Comparison of ENCODE assay signal across 35 cellular contexts in the genomic region with DNA sequence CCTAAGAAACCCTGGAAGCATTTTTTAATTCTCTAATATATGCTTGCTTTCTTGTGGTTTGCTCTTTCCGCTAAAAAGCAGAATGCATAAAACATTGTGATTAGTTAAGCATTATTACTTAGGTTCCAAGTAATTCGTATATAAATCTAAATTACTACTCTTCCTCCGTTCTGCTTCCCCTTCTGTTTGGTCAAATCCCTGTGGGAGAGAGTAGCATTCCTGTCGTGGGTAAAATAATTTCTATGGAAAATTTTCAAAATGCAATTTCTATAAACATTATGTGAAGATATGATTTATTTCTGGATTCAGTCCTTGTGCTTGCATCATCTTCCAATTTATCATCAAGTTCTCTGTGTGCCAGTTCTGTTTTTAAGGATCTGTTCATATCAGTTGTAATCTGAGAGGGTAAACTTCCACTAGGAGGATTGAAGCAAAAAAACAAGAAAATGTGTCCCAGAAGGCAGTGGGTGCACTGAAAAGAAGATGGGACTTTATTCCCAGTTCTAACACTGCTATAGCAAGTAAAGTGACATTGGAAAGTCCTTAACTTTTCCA. TPM values are rescaled to one million over a fixed set of nuclear protein-coding genes. Genes with fewer than 3 reads are reported as not detected.
DNase-seq lines count a peak whose midpoint lies in the region; ATAC-seq and TF ChIP-seq lines count a peak whose summit lies in the region.
"Had no signal": no experiment of that assay in that cellular context is flagged by ENCODE, and none has a peak within 500 bp of the region (broad histone marks: within the 10 kb centered on the region; RNA-seq: fewer than 3 reads in every experiment).

No MANE protein-coding gene starts in this region.

- H4K91ac ChIP-seq in IMR-90 (ENCODE audit: insufficient read depth, low read depth, low read length) (no peak overlapping the region), mesenchymal stem cell (ENCODE audit: low read length) (no peak overlapping the region)

- H3K9me1 ChIP-seq in IMR-90 (ENCODE audit: insufficient read depth, low read length): no peaks in the 10 kb centered on the region

- H4K8ac ChIP-seq in IMR-90 (ENCODE audit: low read depth in 2 of 2, low read length in 2 of 2) (no peak overlapping the region), mesenchymal stem cell (ENCODE audit: low read length) (no peak overlapping the region)

- CTCF ChIA-PET in IMR-90 (lab: Yijun Ruan, JAX): no interaction called here

- H3K36me3 ChIP-seq in IMR-90 (ENCODE audit: control insufficient read depth, insufficient read depth, low read length): 0 out of 2 replicates have a peak, but pooled peaks cover 2% of the 10 kb centered on the region
- peaks cover 0 to 4% (median 0%) of the 10 kb centered on the region in 3 donors for H3K36me3 ChIP-seq in esophagus squamous epithelium
- peaks cover 0 to 8% of the 10 kb centered on the region in 2 experiments for H3K36me3 ChIP-seq in mesenchymal stem cell (ENCODE audit: control insufficient read depth in 1 of 2, insufficient read depth in 2 of 2, low read depth in 1 of 2, low read length in 2 of 2)
- H3K36me3 ChIP-seq: lower lobe of right lung, ovary had no signal

- H2BK20ac ChIP-seq in IMR-90 (ENCODE audit: low read depth, low read length): no peak overlapping the region

- H3K9me3 ChIP-seq in IMR-90 (ENCODE audit: control insufficient read depth, insufficient read depth, low read length): no peaks in the 10 kb centered on the region
- no peaks in the 10 kb centered on the region for H3K9me3 ChIP-seq in esophagus squamous epithelium
- H3K9me3 ChIP-seq in mesenchymal stem cell (ENCODE audit: control insufficient read depth, low read length): no peaks in the 10 kb centered on the region
- H3K9me3 ChIP-seq: esophagus muscularis mucosa, lower lobe of right lung, ovary had no signal

- H3K4ac ChIP-seq in IMR-90 (ENCODE audit: low read depth, low read length) (no peak overlapping the region), mesenchymal stem cell (ENCODE audit: low read depth in 1 of 2, low read length in 2 of 2) (no peak overlapping the region)

- POLR2A ChIA-PET in IMR-90 (lab: Charles Lee; ENCODE audit: unreplicated experiment): no interaction called here

- H3K9ac ChIP-seq in IMR-90 (ENCODE audit: low read depth, low read length): no peak overlapping the region
- peak overlapping the region; percentile 69 for H3K9ac ChIP-seq in mesenchymal stem cell (ENCODE audit: low read length)

- no peak overlapping the region for H2AK9ac ChIP-seq in IMR-90 (replicated peaks; ENCODE audit: low read depth, low read length, poor library complexity)

- H3K27me3 ChIP-seq in IMR-90 (ENCODE audit: control insufficient read depth, insufficient read depth, low read length): no peaks in the 10 kb centered on the region
- no peaks in the 10 kb centered on the region for H3K27me3 ChIP-seq in esophagus squamous epithelium
- no peaks in the 10 kb centered on the region for H3K27me3 ChIP-seq in mesenchymal stem cell (ENCODE audit: control insufficient read depth in 1 of 2, insufficient read depth in 1 of 2, low read length in 2 of 2)
- H3K27me3 ChIP-seq: dorsolateral prefrontal cortex, esophagus muscularis mucosa, heart left ventricle, MG63, ovary had no signal

- H2AK5ac ChIP-seq in IMR-90 (ENCODE audit: low read depth, low read length): no peak overlapping the region
- no peak overlapping the region for H2AK5ac ChIP-seq in mesenchymal stem cell (ENCODE audit: low read length, severe bottlenecking)

- no peak overlapping the region for H3K27ac ChIP-seq in IMR-90 (ENCODE audit: insufficient read depth, low read length)
- peak overlapping the region in 3 of 4 donors; percentile 3 to 14 (median 14) for H3K27ac ChIP-seq in esophagus squamous epithelium
- no peak overlapping the region for H3K27ac ChIP-seq in mesenchymal stem cell (ENCODE audit: low read length, poor library complexity, severe bottlenecking)
- H3K27ac ChIP-seq: lower lobe of right lung, ovary had no signal

- no peaks in the 10 kb centered on the region for H3K79me1 ChIP-seq in IMR-90 (ENCODE audit: low read depth in 1 of 2, low read length in 2 of 2)
- H3K79me1 ChIP-seq in mesenchymal stem cell (replicated peaks; ENCODE audit: low read length, poor library complexity, severe bottlenecking): peaks cover 2% of the 10 kb centered on the region

- H4K20me1 ChIP-seq in IMR-90 (ENCODE audit: insufficient read depth, low read length): no peaks in the 10 kb centered on the region

- H3K4me1 ChIP-seq in IMR-90 (ENCODE audit: control insufficient read depth, insufficient read depth, low read length): no peaks in the 10 kb centered on the region
- H3K4me1 ChIP-seq in esophagus squamous epithelium: peaks cover 0 to 7% (median 4%) of the 10 kb centered on the region in 3 donors
- H3K4me1 ChIP-seq in mesenchymal stem cell (ENCODE audit: control insufficient read depth, insufficient read depth, low read depth, low read length): no peaks in the 10 kb centered on the region
- H3K4me1 ChIP-seq: lower lobe of right lung had no signal

- no TSS peak for BruUV-seq in IMR-90 (replicated peaks; lab: Mats Ljungman, UMichigan)

- peak; percentile 57 for ATAC-seq in IMR-90 (ENCODE audit: low read depth)
- ATAC-seq: activated CD4-positive, CD25-positive, alpha-beta regulatory T cell treated with anti-CD3 and anti-CD28 coated beads, Interleukin-2, amount 50 U/mL, for 24 hours; heart left ventricle; lower lobe of right lung; PC-3; stimulated activated naive CD8-positive, alpha-beta T cell treated with anti-CD3 and anti-CD28 coated beads, Interleukin-15, amount 100 ng/mL, for 72 hours had no signal

- dilution Hi-C loops in IMR-90 (cut with HindIII; ENCODE audit: low sequenced_read_pairs, unreplicated experiment): no loop called here

- TF ChIP-seq CTCF in IMR-90 (conservative IDR thresholded peaks at IDR 0.05; ENCODE audit: low read depth, low read length): no peak
- TF ChIP-seq CTCF in esophagus squamous epithelium (IDR thresholded peaks at IDR 0.05): no peak
- TF ChIP-seq CTCF in GM13977 (IDR thresholded peaks at IDR 0.05; ENCODE audit: extremely low read depth, insufficient read depth, missing control alignments): no peak

- TF ChIP-seq RAD21 in IMR-90 (IDR thresholded peaks at IDR 0.05; ENCODE audit: low read length): no peak

- no peak overlapping the region for H2BK12ac ChIP-seq in mesenchymal stem cell (ENCODE audit: low read length in 2 of 2)

- H3K4me2 ChIP-seq in IMR-90 (ENCODE audit: low read depth, low read length): no peak overlapping the region
- no peak overlapping the region for H3K4me2 ChIP-seq in mesenchymal stem cell (ENCODE audit: low read length, poor library complexity, severe bottlenecking)
- H3K4me2 ChIP-seq: smooth muscle cell had no signal

- no peak overlapping the region for H4K5ac ChIP-seq in IMR-90 (ENCODE audit: low read depth, low read length)

- H2BK5ac ChIP-seq in IMR-90 (ENCODE audit: low read depth, low read length, poor library complexity, severe bottlenecking) (no peak overlapping the region), mesenchymal stem cell (ENCODE audit: low read depth, low read length, poor library complexity, severe bottlenecking) (no peak overlapping the region)

- in situ Hi-C loops in IMR-90 (cut with MboI; ENCODE audit: low sequenced_read_pairs): no loop called here
- in situ Hi-C loops in GM13977 (cut with MboI; ENCODE audit: low pct_unique_long_range_greater_than_20kb, low sequenced_read_pairs, unreplicated experiment): no loop called here

- WGBS in IMR-90 (ENCODE audit: extremely low coverage in 2 of 2, insufficient read length in 1 of 2), 2 experiments: no CpG with 5 or more reads among the region's 4 CpGs
- 57 to 79% methylated on average over 4 of the region's 4 CpGs for WGBS in esophagus squamous epithelium, 2 donors
- no CpG with 5 or more reads among the region's 4 CpGs for WGBS in mesenchymal stem cell

- no peak overlapping the region for H2BK120ac ChIP-seq in IMR-90 (ENCODE audit: low read depth, low read length)
- H2BK120ac ChIP-seq in mesenchymal stem cell (ENCODE audit: low read depth, low read length): no peak overlapping the region

- H3K4me3 ChIP-seq in IMR-90 (ENCODE audit: insufficient read depth, low read depth, low read length): no peak overlapping the region
- no peak overlapping the region for H3K4me3 ChIP-seq in esophagus squamous epithelium
- H3K4me3 ChIP-seq in mesenchymal stem cell (ENCODE audit: insufficient read depth in 1 of 2, low read depth in 1 of 2, low read length in 2 of 2): no peak overlapping the region
- H3K4me3 ChIP-seq: dorsolateral prefrontal cortex, esophagus muscularis mucosa, heart left ventricle, lower lobe of right lung, MG63, ovary, smooth muscle cell had no signal

- H3K23ac ChIP-seq in IMR-90 (ENCODE audit: low read depth, low read length) (no peak overlapping the region), mesenchymal stem cell (ENCODE audit: low read length in 2 of 2) (no peak overlapping the region)

- no peak overlapping the region for H3K14ac ChIP-seq in IMR-90 (replicated peaks; ENCODE audit: low read depth, low read length)
- no peak overlapping the region for H3K14ac ChIP-seq in mesenchymal stem cell (ENCODE audit: low read length in 2 of 2)

- H3K18ac ChIP-seq in IMR-90 (ENCODE audit: low read depth, low read length): no peak overlapping the region
- H3K18ac ChIP-seq in mesenchymal stem cell (ENCODE audit: low read depth in 1 of 2, low read length in 2 of 2): no peak overlapping the region

- no peak overlapping the region for H3K56ac ChIP-seq in IMR-90 (ENCODE audit: extremely low read depth, insufficient read depth, low read length)

- DNase-seq in AG08395 (ENCODE audit: low spot score) (peak; percentile 11), IMR-90 (peak; percentile 24), esophagus squamous epithelium (lab: John Stamatoyannopoulos, UW) (no peak), mesenchymal stem cell (no peak), head of caudate nucleus (no peak), GM13977 (ENCODE audit: low spot score) (no peak), NCI-H2171 treated with DMSO at 0.1 percent for 48 hours (lab: John Stamatoyannopoulos, UW) (no peak), islet precursor cell (no peak)
- DNase-seq: activated CD4-positive, alpha-beta T cell treated with anti-CD3 and anti-CD28 coated beads, Interleukin-2, amount 50 U/mL, for 4 hours; activated gamma-delta T cell treated with Interleukin-2 at 50 U/mL for 16 hours; activated T-cell treated with anti-CD3 and anti-CD28 coated beads, Interleukin-2, amount 50 U/mL, for 48 hours; CD8-positive, alpha-beta memory T cell; DMS 273 treated with DMSO at 0.1 percent for 48 hours; dorsolateral prefrontal cortex; H7; heart left ventricle; KG1; kidney glomerular epithelial cell; lower lobe of right lung; MG63; NCI-H1105 treated with DMSO at 0.1 percent for 48 hours; NCI-H187 treated with DMSO at 0.1 percent for 48 hours; NCI-H2171; NCI-H524 treated with DMSO at 0.1 percent for 48 hours; nephron progenitor cell; NK-92 treated with Interleukin-12 subunit alpha and Interleukin-12 subunit beta, amount 100 ng/mL, for 24 hours; ovary; PC-3; retina; stimulated activated CD4-positive, alpha-beta T cell treated with anti-CD3 and anti-CD28 coated beads, Interleukin-1b, Interleukin-23, amount 100 ng/mL, for 48 hours; stimulated activated naive CD8-positive, alpha-beta T cell treated with anti-CD3 and anti-CD28 coated beads, Interleukin-15, amount 100 ng/mL, for 72 hours; T-helper 2 cell had no signal

- H2AFZ ChIP-seq in IMR-90 (replicated peaks; ENCODE audit: low read length, poor library complexity) (no peak overlapping the region), mesenchymal stem cell (ENCODE audit: low read depth, low read length) (no peak overlapping the region)

- intact Hi-C loops in IMR-90 (cut with micrococcal nuclease): no loop called here
- intact Hi-C loops in esophagus squamous epithelium (cut with DNase I): no loop called here
- intact Hi-C loops in head of caudate nucleus (cut with DNase I): no loop called here

- no peak overlapping the region for H2BK15ac ChIP-seq in IMR-90 (ENCODE audit: low read depth, low read length)
- H2BK15ac ChIP-seq in mesenchymal stem cell (ENCODE audit: low read depth, poor library complexity, severe bottlenecking): no peak overlapping the region

- TF ChIP-seq POLR2A in IMR-90 (IDR thresholded peaks at IDR 0.05; ENCODE audit: low read depth, low read length) (no peak), esophagus squamous epithelium (IDR thresholded peaks at IDR 0.05) (no peak)

RNA-seq across cellular contexts. Expression of a gene that starts 7.2 kb away (rescaled TPM):
- total RNA-seq in IMR-90 (2012; rRNA removed) (18.3 and 20.3 TPM in 2 replicates), esophagus squamous epithelium (10 to 100 TPM in 3 of 4 donors, 1 to 10 TPM in 1; 8.9 to 22.1 (median 12.8) TPM)
- 5.2 and 5.7 TPM in 2 replicates for polyA plus RNA-seq in IMR-90 (2012; rRNA removed)
- 2.8 TPM in 2 replicates for polyA plus RNA-seq in IMR-90 (2012; cell fraction: cytosol; rRNA removed)
- polyA plus RNA-seq in IMR-90 (2012; cell fraction: nucleus; rRNA removed; ENCODE audit: low replicate concordance): 2.0 and 4.6 TPM in 2 replicates
- polyA plus RNA-seq in mesenchymal stem cell (2013, experiment 1 of 2): 8.6 TPM
- polyA plus RNA-seq in mesenchymal stem cell (2013, experiment 2 of 2): 8.7 TPM

Comparison
In these comparisons a context has a peak if more than half of its experiments do, and no peak if none do; other contexts are left out.
1. DNase-seq: peak in AG08395 (single experiment) and IMR-90 (single experiment); none in esophagus squamous epithelium (single experiment), mesenchymal stem cell (single experiment), head of caudate nucleus (0 of 42), GM13977 (single experiment), NCI-H2171 treated with DMSO at 0.1 percent for 48 hours (single experiment) and islet precursor cell (single experiment).
2. H3K27ac ChIP-seq: peak in esophagus squamous epithelium (3 of 4); none in IMR-90 (single experiment) and mesenchymal stem cell (single experiment).